16 cellular contexts compared by ENCODE assay signal in genomic region chr22:47804281-47804680, GRCh38.
DNase-seq lines count a peak whose midpoint lies in the region; ATAC-seq and TF ChIP-seq lines count a peak whose summit lies in the region.
"Had no signal": no experiment of that assay in that cellular context is flagged by ENCODE, and none has a peak within 500 bp of the region (broad histone marks: within the 10 kb centered on the region; RNA-seq: fewer than 3 reads in every experiment).

No MANE protein-coding gene starts in this region.

- CTCF ChIA-PET in activated naive CD4-positive, alpha-beta T cell treated with anti-CD3 and anti-CD28 coated beads, Interleukin-2, amount 10 ng/mL, durations not matched to agents 7 days and 5 days (lab: Charles Lee): interaction anchor here (0.7 kb wide), 1 partner anchor 11 kb away, joined by 3 read pairs; no protein-coding TSS in a partner anchor
- CTCF ChIA-PET in CD8-positive, alpha-beta T cell (lab: Charles Lee): no interaction called here

- H3K4me1 Mint-ChIP-seq in activated naive CD4-positive, alpha-beta T cell treated with anti-CD3 and anti-CD28 coated beads, Interleukin-2, amount 10 ng/mL, durations not matched to agents 7 days and 5 days: no peaks in the 10 kb centered on the region
- H3K4me1 Mint-ChIP-seq in osteocyte (ENCODE audit: unreplicated experiment): no peaks in the 10 kb centered on the region
- H3K4me1 Mint-ChIP-seq in CD8-positive, alpha-beta T cell (ENCODE audit: low read depth): no peaks in the 10 kb centered on the region
- H3K4me1 Mint-ChIP-seq: CD4-positive, alpha-beta memory T cell had no signal

- POLR2A ChIA-PET in CD8-positive, alpha-beta T cell (lab: Charles Lee): no interaction called here

- no peak overlapping the region for H3K27ac ChIP-seq in CD8-positive, alpha-beta T cell (ENCODE audit: low read depth, low read length)
- H3K27ac ChIP-seq: C4-2B, HL-60 had no signal

- no peak for TF ChIP-seq CTCF in osteocyte (IDR thresholded peaks at IDR 0.05)
- TF ChIP-seq CTCF in CD8-positive, alpha-beta T cell (IDR thresholded peaks at IDR 0.05): no peak

- intact Hi-C loops in CD8-positive, alpha-beta T cell (cut with DNase I, micrococcal nuclease): no loop called here

- no peaks in the 10 kb centered on the region for H3K4me1 ChIP-seq in CD8-positive, alpha-beta T cell (ENCODE audit: insufficient read depth, low read length)

- ATAC-seq in CD8-positive, alpha-beta T cell: no peak
- ATAC-seq: GM23338 had no signal

- DNase-seq in activated naive CD4-positive, alpha-beta T cell treated with anti-CD3 and anti-CD28 coated beads, Interleukin-2, amount 10 ng/mL, durations not matched to agents 7 days and 5 days: no peak
- DNase-seq in activated naive CD4-positive, alpha-beta T cell (lab: John Stamatoyannopoulos, UW): no peak
- DNase-seq in islet precursor cell (peak; percentile 37), osteocyte (ENCODE audit: extremely low spot score, unreplicated experiment) (peak; percentile 25), hypothalamus (lab: John Stamatoyannopoulos, UW) (no peak), NCI-H187 treated with DMSO at 0.1 percent for 48 hours (lab: John Stamatoyannopoulos, UW) (no peak)
- DNase-seq in CD8-positive, alpha-beta T cell: no peak
- DNase-seq: AML-193; Calu3; CD4-positive, alpha-beta memory T cell; DMS79 treated with DMSO at 0.1 percent for 48 hours; GF-D8; HCEC 1CT had no signal

- H3K9me3 Mint-ChIP-seq in activated naive CD4-positive, alpha-beta T cell treated with anti-CD3 and anti-CD28 coated beads, Interleukin-2, amount 10 ng/mL, durations not matched to agents 7 days and 5 days: no peaks in the 10 kb centered on the region
- H3K9me3 Mint-ChIP-seq in osteocyte (ENCODE audit: unreplicated experiment): peaks cover 16% of the 10 kb centered on the region
- H3K9me3 Mint-ChIP-seq in CD8-positive, alpha-beta T cell: peaks cover 2% of the 10 kb centered on the region

- H3K4me3 Mint-ChIP-seq in activated naive CD4-positive, alpha-beta T cell treated with anti-CD3 and anti-CD28 coated beads, Interleukin-2, amount 10 ng/mL, durations not matched to agents 7 days and 5 days: no peak overlapping the region
- no peak overlapping the region for H3K4me3 Mint-ChIP-seq in osteocyte (ENCODE audit: unreplicated experiment)
- H3K4me3 Mint-ChIP-seq in CD8-positive, alpha-beta T cell: no peak overlapping the region
- H3K4me3 Mint-ChIP-seq: CD4-positive, alpha-beta memory T cell; GM23338 had no signal

- H3K27me3 Mint-ChIP-seq in activated naive CD4-positive, alpha-beta T cell treated with anti-CD3 and anti-CD28 coated beads, Interleukin-2, amount 10 ng/mL, durations not matched to agents 7 days and 5 days: peaks cover 12% of the 10 kb centered on the region
- no peaks in the 10 kb centered on the region for H3K27me3 Mint-ChIP-seq in osteocyte (ENCODE audit: unreplicated experiment)
- peaks cover 16% of the 10 kb centered on the region for H3K27me3 Mint-ChIP-seq in CD8-positive, alpha-beta T cell (ENCODE audit: low read depth)

- H3K36me3 ChIP-seq in CD8-positive, alpha-beta T cell (ENCODE audit: insufficient read depth, low read length): no peaks in the 10 kb centered on the region

- no peak overlapping the region for H3K4me3 ChIP-seq in CD8-positive, alpha-beta T cell (ENCODE audit: low read depth, low read length)
- H3K4me3 ChIP-seq: GM23338 had no signal

- H3K36me3 Mint-ChIP-seq in activated naive CD4-positive, alpha-beta T cell treated with anti-CD3 and anti-CD28 coated beads, Interleukin-2, amount 10 ng/mL, durations not matched to agents 7 days and 5 days: no peaks in the 10 kb centered on the region
- H3K36me3 Mint-ChIP-seq in osteocyte (ENCODE audit: unreplicated experiment): no peaks in the 10 kb centered on the region
- no peaks in the 10 kb centered on the region for H3K36me3 Mint-ChIP-seq in CD8-positive, alpha-beta T cell
- H3K36me3 Mint-ChIP-seq: CD4-positive, alpha-beta memory T cell had no signal

- no peaks in the 10 kb centered on the region for H3K9me3 ChIP-seq in CD8-positive, alpha-beta T cell (ENCODE audit: low read length)

- peak overlapping the region; percentile 37 for H3K27ac Mint-ChIP-seq in activated naive CD4-positive, alpha-beta T cell treated with anti-CD3 and anti-CD28 coated beads, Interleukin-2, amount 10 ng/mL, durations not matched to agents 7 days and 5 days
- H3K27ac Mint-ChIP-seq in osteocyte (ENCODE audit: unreplicated experiment): no peak overlapping the region
- H3K27ac Mint-ChIP-seq in CD8-positive, alpha-beta T cell: no peak overlapping the region
- H3K27ac Mint-ChIP-seq: CD4-positive, alpha-beta memory T cell; GM23338 had no signal

- no peaks in the 10 kb centered on the region for H3K27me3 ChIP-seq in CD8-positive, alpha-beta T cell (ENCODE audit: insufficient read depth, low read length)

Comparison
In these comparisons a context has a peak if more than half of its experiments do, and no peak if none do; other contexts are left out.
1. DNase-seq: peak in islet precursor cell (single experiment) and osteocyte (single experiment); none in activated naive CD4-positive, alpha-beta T cell treated with anti-CD3 and anti-CD28 coated beads, Interleukin-2, amount 10 ng/mL, durations not matched to agents 7 days and 5 days (single experiment), activated naive CD4-positive, alpha-beta T cell (0 of 4), hypothalamus (0 of 51), NCI-H187 treated with DMSO at 0.1 percent for 48 hours (single experiment) and CD8-positive, alpha-beta T cell (0 of 7).